Comparison of ENCODE assay signal across 10 cellular contexts in genomic region chr16:21289789-21290188, GRCh38. TPM values are rescaled to one million over a fixed set of nuclear protein-coding genes. Genes with fewer than 3 reads are reported as not detected.
"Had no signal": no experiment of that assay in that cellular context is flagged by ENCODE, and none has a peak within 500 bp of the region (broad histone marks: within the 10 kb centered on the region; RNA-seq: fewer than 3 reads in every experiment).

No MANE protein-coding gene starts in this region.

RNA-seq across cellular contexts. Expression of gene CRYM, which starts 11.7 kb away (rescaled TPM):
- total RNA-seq: PC-3, PC-9, RPMI7951, SJCRH30, SJSA1 had no signal

RNA-seq across cellular contexts. Expression of gene ANKS4B, which starts 56.3 kb away (rescaled TPM):
- total RNA-seq: OCI-LY7, PC-3, PC-9, Right ventricle myocardium inferior, Right ventricle myocardium superior, RPMI7951, SJSA1, SK-MEL-5 had no signal
- polyA plus RNA-seq: SK-N-SH had no signal
